Comparison of ENCODE assay signal across 14 cellular contexts in the genomic region with DNA sequence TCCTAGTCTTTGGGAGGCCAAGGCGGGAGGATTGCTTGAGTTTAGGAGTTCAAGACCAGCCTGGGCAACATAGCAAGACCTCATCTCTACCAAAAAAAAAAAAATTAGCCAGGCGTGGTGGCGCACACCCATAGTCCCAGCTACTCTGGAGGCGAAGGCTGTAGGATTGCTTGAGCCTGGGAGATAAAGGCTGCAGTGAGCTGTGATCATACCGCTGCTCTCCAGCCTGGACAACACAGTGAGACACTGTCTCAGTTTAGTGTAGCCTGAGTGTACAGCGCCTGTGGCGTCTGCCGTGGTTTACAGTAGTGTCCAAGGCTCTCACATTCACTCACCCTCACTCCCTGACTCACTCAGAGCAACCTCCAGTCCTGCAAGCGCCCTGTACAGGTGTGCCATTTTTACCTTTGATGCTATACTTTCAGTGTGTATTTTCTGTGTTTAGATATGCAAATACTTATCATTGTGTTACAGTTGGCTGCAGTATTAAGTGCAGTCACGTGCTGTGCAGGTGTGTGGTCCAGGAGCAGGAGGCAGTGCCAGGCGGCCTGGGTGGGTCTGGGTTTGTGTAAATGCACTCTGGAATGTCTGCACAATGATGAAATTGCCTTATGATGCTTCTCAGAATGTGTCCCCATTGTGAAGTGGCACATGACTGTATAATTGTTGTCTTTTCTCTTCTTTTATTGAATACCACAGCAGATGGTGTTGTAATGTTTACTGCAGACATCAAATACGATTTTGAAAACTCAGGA. TPM values are rescaled to one million over a fixed set of nuclear protein-coding genes. Genes with fewer than 3 reads are reported as not detected.
DNase-seq lines count a peak whose midpoint lies in the region; ATAC-seq and TF ChIP-seq lines count a peak whose summit lies in the region.
"Had no signal": no experiment of that assay in that cellular context is flagged by ENCODE, and none has a peak within 500 bp of the region (broad histone marks: within the 10 kb centered on the region; RNA-seq: fewer than 3 reads in every experiment).

No MANE protein-coding gene starts in this region.

- H3K27ac Mint-ChIP-seq in dendritic cell treated with granulocyte-macrophage colony-stimulating factor and Interleukin-4, amounts not matched to agents 40 ng/mL and 50 ng/mL, for 4 days: peak overlapping the region; percentile 75
- no peak overlapping the region for H3K27ac Mint-ChIP-seq in T-helper 17 cell
- H3K27ac Mint-ChIP-seq: stimulated activated naive CD8-positive, alpha-beta T cell treated with anti-CD3 and anti-CD28 coated beads, Interleukin-15, Interleukin-2, amounts not matched to agents 100 ng/mL and 50 ng/mL, for 24 hours had no signal

- no peaks in the 10 kb centered on the region for H3K9me3 Mint-ChIP-seq in dendritic cell treated with granulocyte-macrophage colony-stimulating factor and Interleukin-4, amounts not matched to agents 40 ng/mL and 50 ng/mL, for 4 days
- H3K9me3 Mint-ChIP-seq: stimulated activated naive CD8-positive, alpha-beta T cell treated with anti-CD3 and anti-CD28 coated beads, Interleukin-15, Interleukin-2, amounts not matched to agents 100 ng/mL and 50 ng/mL, for 24 hours had no signal

- peak; percentile 57 for DNase-seq in NCI-H2107 treated with DMSO at 0.1 percent for 48 hours (lab: John Stamatoyannopoulos, UW; ENCODE audit: unreplicated experiment)
- no peak for DNase-seq in NCI-H2107 (lab: John Stamatoyannopoulos, UW)
- peak; percentile 2 for DNase-seq in NCI-H2196 (lab: John Stamatoyannopoulos, UW; ENCODE audit: unreplicated experiment)
- DNase-seq in spleen: peak; percentile 39
- no peak for DNase-seq in Right ventricle myocardium superior
- no peak for DNase-seq in central memory CD4-positive, alpha-beta T cell
- DNase-seq in T-helper 17 cell: no peak
- DNase-seq: activated naive CD4-positive, alpha-beta T cell; hippocampal formation; NCI-H2171 had no signal

- peaks cover 0 to 96% (median 31%) of the 10 kb centered on the region in 6 donors for H3K36me3 ChIP-seq in spleen

- H3K27me3 Mint-ChIP-seq in dendritic cell treated with granulocyte-macrophage colony-stimulating factor and Interleukin-4, amounts not matched to agents 40 ng/mL and 50 ng/mL, for 4 days: no peaks in the 10 kb centered on the region
- no peaks in the 10 kb centered on the region for H3K27me3 Mint-ChIP-seq in T-helper 17 cell
- H3K27me3 Mint-ChIP-seq: stimulated activated naive CD8-positive, alpha-beta T cell treated with anti-CD3 and anti-CD28 coated beads, Interleukin-15, Interleukin-2, amounts not matched to agents 100 ng/mL and 50 ng/mL, for 24 hours had no signal

- peak overlapping the region in 3 of 8 donors; percentile 59 to 74 (median 71) for H3K27ac ChIP-seq in spleen
- H3K27ac ChIP-seq: ascending aorta had no signal

- no peak overlapping the region for H3K4me3 ChIP-seq in spleen
- H3K4me3 ChIP-seq: ascending aorta had no signal

- no peak overlapping the region for H3K4me3 Mint-ChIP-seq in dendritic cell treated with granulocyte-macrophage colony-stimulating factor and Interleukin-4, amounts not matched to agents 40 ng/mL and 50 ng/mL, for 4 days
- H3K4me3 Mint-ChIP-seq in T-helper 17 cell: no peak overlapping the region
- H3K4me3 Mint-ChIP-seq: stimulated activated naive CD8-positive, alpha-beta T cell treated with anti-CD3 and anti-CD28 coated beads, Interleukin-15, Interleukin-2, amounts not matched to agents 100 ng/mL and 50 ng/mL, for 24 hours had no signal

- no peaks in the 10 kb centered on the region for H3K27me3 ChIP-seq in spleen (replicated peaks in 1 of 7)
- H3K27me3 ChIP-seq: ascending aorta had no signal

- H3K4me1 ChIP-seq in spleen: peaks cover 0 to 29% (median 3%) of the 10 kb centered on the region in 6 donors
- H3K4me1 ChIP-seq: ascending aorta had no signal

- no peaks in the 10 kb centered on the region for H3K9me3 ChIP-seq in spleen
- no peaks in the 10 kb centered on the region for H3K9me3 ChIP-seq in T-helper 17 cell (ENCODE audit: control insufficient read depth, low read length, poor library complexity, severe bottlenecking)
- H3K9me3 ChIP-seq: ascending aorta had no signal

- intact Hi-C loops in dendritic cell treated with granulocyte-macrophage colony-stimulating factor and Interleukin-4, amounts not matched to agents 40 ng/mL and 50 ng/mL, for 4 days (cut with micrococcal nuclease): no loop called here
- intact Hi-C loops in spleen (cut with DNase I; ENCODE audit: low total_unique reads): no loop called here
- intact Hi-C loops in Right ventricle myocardium superior (cut with DNase I): no loop called here

- TF ChIP-seq CTCF in spleen (IDR thresholded peaks at IDR 0.05 in 8 of 11, conservative IDR thresholded peaks at IDR 0.05 in 3 of 11): no peak

- no peak for TF ChIP-seq POLR2A in spleen (IDR thresholded peaks at IDR 0.05)

- peaks cover 89% of the 10 kb centered on the region for H3K36me3 Mint-ChIP-seq in dendritic cell treated with granulocyte-macrophage colony-stimulating factor and Interleukin-4, amounts not matched to agents 40 ng/mL and 50 ng/mL, for 4 days (ENCODE audit: low read depth)
- peaks cover 10% of the 10 kb centered on the region for H3K36me3 Mint-ChIP-seq in T-helper 17 cell (ENCODE audit: low read depth)

- peaks cover 21% of the 10 kb centered on the region for H3K4me1 Mint-ChIP-seq in dendritic cell treated with granulocyte-macrophage colony-stimulating factor and Interleukin-4, amounts not matched to agents 40 ng/mL and 50 ng/mL, for 4 days (ENCODE audit: low read depth)
- H3K4me1 Mint-ChIP-seq in T-helper 17 cell: peaks cover 20% of the 10 kb centered on the region

- WGBS in spleen, 5 donors: 78 to 90% (median 89%) methylated on average over 12 of the region's 12 CpGs

- no peak for ATAC-seq in Right ventricle myocardium superior (ENCODE audit: poor library complexity)
- no peak for ATAC-seq in T-helper 17 cell
- ATAC-seq: right cardiac atrium had no signal

RNA-seq across cellular contexts. Expression of gene DCUN1D2, which starts 36.1 kb away (rescaled TPM):
- total RNA-seq in spleen (10 to 100 TPM; 22.7 to 33.1 (median 26.3) TPM), Right ventricle myocardium superior (196 TPM), T-helper 17 cell (10 to 100 TPM; 12.8 to 15.2 TPM)
- polyA plus RNA-seq in spleen: 10 to 100 TPM in 2 of 3 donors, 1 to 10 TPM in 1; 6.3 to 12.7 (median 11.1) TPM

RNA-seq across cellular contexts. Expression of gene TFDP1, which starts 57.9 kb away (rescaled TPM):
- total RNA-seq in spleen: 10 to 100 TPM; 47.5 to 91.7 (median 59.4) TPM
- 10 to 100 TPM; 21.7 to 42.4 (median 40.1) TPM for polyA plus RNA-seq in spleen
- 42.1 TPM for total RNA-seq in Right ventricle myocardium superior
- 10 to 100 TPM; 31.1 to 33.6 TPM for total RNA-seq in T-helper 17 cell

Comparison
In these comparisons a context has a peak if more than half of its experiments do, and no peak if none do; other contexts are left out.
1. DNase-seq: peak in NCI-H2107 treated with DMSO at 0.1 percent for 48 hours (single experiment), NCI-H2196 (single experiment) and spleen (single experiment); none in NCI-H2107 (single experiment), Right ventricle myocardium superior (single experiment), central memory CD4-positive, alpha-beta T cell (single experiment) and T-helper 17 cell (0 of 3).